ENCODE assay signal across 1 cellular context in the genomic region with DNA sequence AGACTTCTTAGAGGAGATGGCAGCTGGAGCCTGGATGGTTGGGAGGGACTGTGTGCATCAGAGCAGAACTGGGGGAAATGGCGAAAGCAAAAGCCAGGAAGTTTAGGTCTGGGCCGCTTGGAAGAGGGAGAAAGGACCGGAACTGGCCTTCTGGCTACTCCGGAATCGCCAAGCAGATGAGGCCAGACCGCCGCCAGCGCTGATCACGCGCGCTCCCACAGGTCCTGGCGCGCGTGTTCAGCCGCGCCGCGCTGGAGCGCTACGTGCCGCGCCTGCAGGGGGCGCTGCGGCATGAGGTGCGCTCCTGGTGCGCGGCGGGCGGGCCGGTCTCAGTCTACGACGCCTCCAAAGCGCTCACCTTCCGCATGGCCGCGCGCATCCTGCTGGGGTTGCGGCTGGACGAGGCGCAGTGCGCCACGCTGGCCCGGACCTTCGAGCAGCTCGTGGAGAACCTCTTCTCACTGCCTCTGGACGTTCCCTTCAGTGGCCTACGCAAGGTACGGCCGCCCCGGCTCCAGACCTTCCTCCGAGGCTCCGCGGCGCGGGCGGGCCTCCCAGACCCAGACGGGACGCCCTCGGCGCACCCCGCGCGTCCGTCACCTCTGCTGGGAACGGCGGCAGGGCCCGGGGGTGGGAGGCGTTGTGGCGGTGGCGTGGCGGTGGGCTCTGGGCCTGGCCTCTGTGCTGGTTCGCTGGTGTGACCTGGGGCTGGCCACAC.
A peak's percentile ranks its signal among the peaks of the same experiment; 100 is the strongest.
TF ChIP-seq lines count a peak whose summit lies in the region.

No MANE protein-coding gene starts in this region.

TF ChIP-seq in GM23338, 12 proteins besides CTCF, POLR2A, EP300 and RAD21 (continued from another document):
- TF ChIP-seq ZNF462 (CRISPR knock-in tag; IDR thresholded peaks at IDR 0.05), result no peak
- TF ChIP-seq CREB1 (CRISPR knock-in tag; IDR thresholded peaks at IDR 0.05; ENCODE audit: low read depth), result peak; percentile 60; the same call in 1 of the 2 replicates
- TF ChIP-seq ZNF114 (CRISPR knock-in tag; IDR thresholded peaks at IDR 0.05), result no peak
- no peak for TF ChIP-seq ZNF331 (CRISPR knock-in tag; IDR thresholded peaks at IDR 0.05; ENCODE audit: low read depth)
- no peak for TF ChIP-seq ETS1 (IDR thresholded peaks at IDR 0.05)
